ENCODE assay signal across 1 cellular context in the genomic region with DNA sequence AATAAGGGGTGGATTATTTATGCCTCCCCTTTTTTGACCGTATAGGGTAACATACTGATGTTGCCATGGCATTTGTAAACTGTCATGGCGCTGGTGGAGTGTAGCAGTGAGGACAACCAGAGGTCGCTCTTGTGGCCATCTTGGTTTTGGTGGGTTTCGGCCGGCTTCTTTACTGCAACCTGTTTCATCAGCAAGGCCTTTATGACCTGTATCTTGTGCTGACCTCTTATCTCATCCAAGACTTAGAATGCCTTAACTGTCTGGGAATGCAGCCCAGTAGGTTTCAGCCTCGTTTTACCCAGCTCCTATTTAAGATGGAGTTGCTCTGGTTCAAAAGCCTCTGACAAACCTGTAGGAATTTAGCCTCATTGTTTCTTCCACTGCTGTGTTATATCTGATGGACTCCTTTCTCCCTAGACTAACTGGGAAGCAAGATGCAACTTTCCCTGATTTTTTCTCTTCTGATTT.
TF ChIP-seq lines count a peak whose summit lies in the region.

No MANE protein-coding gene starts in this region.

TF ChIP-seq in K562, 482 proteins besides CTCF, POLR2A, EP300 and RAD21 (continued from another document and continues in another):
- no peak for TF ChIP-seq ZNF23 (CRISPR knock-in tag; IDR thresholded peaks at IDR 0.05)
- TF ChIP-seq ZSCAN29 (IDR thresholded peaks at IDR 0.05): no peak
- no peak for TF ChIP-seq U2AF2 (optimal IDR thresholded peaks at IDR 0.05; ENCODE audit: low read depth, low read length)
- no peak for TF ChIP-seq GTF2B (IDR thresholded peaks at IDR 0.05; ENCODE audit: extremely low read depth, insufficient read length)
- no peak for TF ChIP-seq USF1 (CRISPR knock-in tag; IDR thresholded peaks at IDR 0.05)
- TF ChIP-seq GATA2 (CRISPR knock-in tag; IDR thresholded peaks at IDR 0.05): no peak
- peak; percentile 76 for TF ChIP-seq ZKSCAN8 (CRISPR knock-in tag; IDR thresholded peaks at IDR 0.05)
- TF ChIP-seq ZNF696 (CRISPR knock-in tag; conservative IDR thresholded peaks at IDR 0.05): no peak
- no peak for TF ChIP-seq BDP1 (IDR thresholded peaks at IDR 0.05; ENCODE audit: insufficient read depth, insufficient read length)
- TF ChIP-seq ZNF589 (CRISPR knock-in tag; IDR thresholded peaks at IDR 0.05; ENCODE audit: low read depth): peak; percentile 99
- TF ChIP-seq HNRNPK (IDR thresholded peaks at IDR 0.05; ENCODE audit: low read depth, low read length, poor library complexity, severe bottlenecking): no peak
- no peak for TF ChIP-seq CAMTA2 (CRISPR knock-in tag; conservative IDR thresholded peaks at IDR 0.05)
- TF ChIP-seq TAF1 (IDR thresholded peaks at IDR 0.05; ENCODE audit: control insufficient read depth, extremely low read depth, insufficient read depth, low read length, severe bottlenecking): no peak
- no peak for TF ChIP-seq SNAPC5 (CRISPR knock-in tag; IDR thresholded peaks at IDR 0.05)
- 0 out of 2 replicates have a peak, but pooled peaks have one; percentile 36 for TF ChIP-seq ELF2 (CRISPR knock-in tag; IDR thresholded peaks at IDR 0.05)
- no peak for TF ChIP-seq NONO (IDR thresholded peaks at IDR 0.05; ENCODE audit: low read depth in 2 of 2, low read length in 1 of 2)
- no peak for TF ChIP-seq JUNB (CRISPR knock-in tag; conservative IDR thresholded peaks at IDR 0.05)
- no peak for TF ChIP-seq TSC22D4 (tag; IDR thresholded peaks at IDR 0.05)
- TF ChIP-seq, protein P1, sequence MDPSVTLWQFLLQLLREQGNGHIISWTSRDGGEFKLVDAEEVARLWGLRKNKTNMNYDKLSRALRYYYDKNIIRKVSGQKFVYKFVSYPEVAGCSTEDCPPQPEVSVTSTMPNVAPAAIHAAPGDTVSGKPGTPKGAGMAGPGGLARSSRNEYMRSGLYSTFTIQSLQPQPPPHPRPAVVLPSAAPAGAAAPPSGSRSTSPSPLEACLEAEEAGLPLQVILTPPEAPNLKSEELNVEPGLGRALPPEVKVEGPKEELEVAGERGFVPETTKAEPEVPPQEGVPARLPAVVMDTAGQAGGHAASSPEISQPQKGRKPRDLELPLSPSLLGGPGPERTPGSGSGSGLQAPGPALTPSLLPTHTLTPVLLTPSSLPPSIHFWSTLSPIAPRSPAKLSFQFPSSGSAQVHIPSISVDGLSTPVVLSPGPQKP (CRISPR knock-in tag; IDR thresholded peaks at IDR 0.05): no peak
- no peak for TF ChIP-seq SRSF1 (IDR thresholded peaks at IDR 0.05; ENCODE audit: low read depth, low read length)
- TF ChIP-seq ZNF239 (CRISPR knock-in tag; IDR thresholded peaks at IDR 0.05): peak; percentile 82
- no peak for TF ChIP-seq TARDBP (IDR thresholded peaks at IDR 0.05)
- no peak for TF ChIP-seq ZBTB40 (IDR thresholded peaks at IDR 0.05)
- no peak for TF ChIP-seq ZBTB40 (CRISPR knock-in tag; IDR thresholded peaks at IDR 0.05)
- no peak for TF ChIP-seq DPF2 (IDR thresholded peaks at IDR 0.05)
- TF ChIP-seq POLR2G (IDR thresholded peaks at IDR 0.05; ENCODE audit: low read depth, low read length): no peak
- TF ChIP-seq ZNF609 (CRISPR knock-in tag; IDR thresholded peaks at IDR 0.05; ENCODE audit: borderline replicate concordance): no peak
- TF ChIP-seq NCOA4 (IDR thresholded peaks at IDR 0.05; ENCODE audit: partially characterized antibody): no peak
- peak; percentile 78 for TF ChIP-seq PTRF (tag; IDR thresholded peaks at IDR 0.05)
- TF ChIP-seq MEF2A (IDR thresholded peaks at IDR 0.05; ENCODE audit: control insufficient read depth, low read depth, low read length): no peak
- peak; percentile 29; the same call in 1 of the 2 replicates for TF ChIP-seq POLR2H (tag; IDR thresholded peaks at IDR 0.05; ENCODE audit: low read depth)
- TF ChIP-seq ETS1 (conservative IDR thresholded peaks at IDR 0.05; ENCODE audit: control insufficient read depth, low read depth, low read length): no peak
- no peak for TF ChIP-seq HNRNPLL (IDR thresholded peaks at IDR 0.05; ENCODE audit: low read depth, low read length, poor library complexity, severe bottlenecking)
- TF ChIP-seq IRF9 (tag; IDR thresholded peaks at IDR 0.05): peak; percentile 85
